ENCODE assay signal across 8 cellular contexts in genomic region chr1:11654571-11655262, GRCh38. TPM values are rescaled to one million over a fixed set of nuclear protein-coding genes. Genes with fewer than 3 reads are reported as not detected.
A peak's percentile ranks its signal among the peaks of the same experiment; 100 is the strongest.
DNase-seq lines count a peak whose midpoint lies in the region; ATAC-seq lines count a peak whose summit lies in the region.

TSS of gene FBXO44 (plus strand) at chr1:11654877. CDS start at chr1:11655836, 959 bp downstream.

- H3K4me2 ChIP-seq in BLaER1: peak within 1 kb of the TSS; percentile 97

- peaks cover 25% of the 10 kb centered on the region for H3K4me1 Mint-ChIP-seq in stimulated activated memory B cell treated with anti-CD40 and anti-IgM and Interleukin-4, amounts not matched to agents 10 μg/mL and 1 μg/mL and 100 μg/mL, for 72 hours

- H3K36me3 ChIP-seq in BLaER1: peaks cover 24% of the 10 kb centered on the region; the same call in 1 of the 2 replicates
- no peaks in the 10 kb centered on the region for H3K36me3 ChIP-seq in mucosa of stomach (ENCODE audit: control insufficient read depth, insufficient read depth, low read length)

- H3K4me1 ChIP-seq in BLaER1 (peaks cover 53% of the 10 kb centered on the region), mucosa of stomach (ENCODE audit: control insufficient read depth, insufficient read depth, low read length) (peaks cover 28% of the 10 kb centered on the region)

- ATAC-seq in GM19455 (IDR thresholded peaks at IDR 0.05; ENCODE audit: unreplicated experiment): peak; percentile 65
- ATAC-seq in stimulated activated memory B cell treated with anti-CD40 and anti-IgM and Interleukin-4, amounts not matched to agents 10 μg/mL and 1 μg/mL and 100 μg/mL, for 72 hours: peak; percentile 90
- ATAC-seq in GM21360 (IDR thresholded peaks at IDR 0.05; ENCODE audit: unreplicated experiment): no peak

- peak within 1 kb of the TSS; percentile 61 for H3K9ac ChIP-seq in BLaER1
- peak within 1 kb of the TSS; percentile 53 for H3K9ac ChIP-seq in mucosa of stomach (ENCODE audit: low read length)

- peaks cover 9% of the 10 kb centered on the region for H4K20me1 ChIP-seq in BLaER1

- DNase-seq in M059J (ENCODE audit: low read depth): no peak
- DNase-seq in activated CD8-positive, alpha-beta memory T cell treated with anti-CD3 and anti-CD28 coated beads, Interleukin-2, amount 50 U/mL, for 4 hours: peak; percentile 66
- DNase-seq in epidermal melanocyte (ENCODE audit: insufficient read length, low spot score): peak; percentile 59

- no peak within 1 kb of the TSS for H3K27ac ChIP-seq in BLaER1

- H3K36me3 Mint-ChIP-seq in stimulated activated memory B cell treated with anti-CD40 and anti-IgM and Interleukin-4, amounts not matched to agents 10 μg/mL and 1 μg/mL and 100 μg/mL, for 72 hours: no peaks in the 10 kb centered on the region

- no peaks in the 10 kb centered on the region for H3K9me3 ChIP-seq in BLaER1
- no peaks in the 10 kb centered on the region for H3K9me3 ChIP-seq in mucosa of stomach (ENCODE audit: control insufficient read depth, low read length)

- H3K4me3 ChIP-seq in BLaER1 (peak within 1 kb of the TSS; percentile 67), mucosa of stomach (ENCODE audit: low read length) (no peak within 1 kb of the TSS)

- H3K27me3 Mint-ChIP-seq in stimulated activated memory B cell treated with anti-CD40 and anti-IgM and Interleukin-4, amounts not matched to agents 10 μg/mL and 1 μg/mL and 100 μg/mL, for 72 hours: no peaks in the 10 kb centered on the region

- H3K27me3 ChIP-seq in BLaER1 (peaks cover 42% of the 10 kb centered on the region), mucosa of stomach (ENCODE audit: control insufficient read depth, insufficient read depth, low read length) (peaks cover 21% of the 10 kb centered on the region)

- H3K9me3 Mint-ChIP-seq in stimulated activated memory B cell treated with anti-CD40 and anti-IgM and Interleukin-4, amounts not matched to agents 10 μg/mL and 1 μg/mL and 100 μg/mL, for 72 hours: no peaks in the 10 kb centered on the region

- peak within 1 kb of the TSS; percentile 48 for H3K27ac Mint-ChIP-seq in stimulated activated memory B cell treated with anti-CD40 and anti-IgM and Interleukin-4, amounts not matched to agents 10 μg/mL and 1 μg/mL and 100 μg/mL, for 72 hours

- H3K4me3 Mint-ChIP-seq in stimulated activated memory B cell treated with anti-CD40 and anti-IgM and Interleukin-4, amounts not matched to agents 10 μg/mL and 1 μg/mL and 100 μg/mL, for 72 hours: peak within 1 kb of the TSS; percentile 83

RNA-seq across cellular contexts. Expression of gene FBXO44, which starts in this region (rescaled TPM):
- 7.5 and 13.3 TPM in 2 replicates for total RNA-seq in M059J (2014; rRNA removed; shearing (Covaris generic))
